In genomic region chr15:77186518-77187095, GRCh38 we compare ENCODE assay signal across 8 cellular contexts.
DNase-seq lines count a peak whose midpoint lies in the region; ATAC-seq and TF ChIP-seq lines count a peak whose summit lies in the region.

No MANE protein-coding gene starts in this region.

- H3K36me3 ChIP-seq in OCI-LY1 (ENCODE audit: insufficient read depth, low read length) = no peaks in the 10 kb centered on the region
- H3K36me3 ChIP-seq in mucosa of stomach (ENCODE audit: control insufficient read depth, insufficient read depth, low read length) = no peaks in the 10 kb centered on the region

- H3K27ac Mint-ChIP-seq in activated CD4-positive, alpha-beta T cell treated with anti-CD3 and anti-CD28 coated beads, Interleukin-2, amount 10 ng/mL, durations not matched to agents 7 days and 5 days = no peak overlapping the region

- H3K4me2 ChIP-seq in OCI-LY1 (ENCODE audit: low read length) = no peak overlapping the region

- H3K27ac ChIP-seq in OCI-LY1 (ENCODE audit: low read depth, low read length, poor library complexity, severe bottlenecking) = no peak overlapping the region

- H3K79me2 ChIP-seq in OCI-LY1 (ENCODE audit: insufficient read depth, low read length) = no peaks in the 10 kb centered on the region

- no peaks in the 10 kb centered on the region for H4K20me1 ChIP-seq in OCI-LY1 (ENCODE audit: insufficient read depth, low read length)

- H3K9me3 Mint-ChIP-seq in activated CD4-positive, alpha-beta T cell treated with anti-CD3 and anti-CD28 coated beads, Interleukin-2, amount 10 ng/mL, durations not matched to agents 7 days and 5 days = no peaks in the 10 kb centered on the region

- no peak overlapping the region for H2AFZ ChIP-seq in OCI-LY1 (ENCODE audit: low read length)

- POLR2A ChIA-PET in activated CD4-positive, alpha-beta T cell treated with anti-CD3 and anti-CD28 coated beads, Interleukin-2, amount 10 ng/mL, durations not matched to agents 7 days and 5 days (lab: Charles Lee) = no interaction called here

- peak; percentile 57 for TF ChIP-seq CTCF in OCI-LY1 (IDR thresholded peaks at IDR 0.05; ENCODE audit: low read length)

- H3K27me3 Mint-ChIP-seq in activated CD4-positive, alpha-beta T cell treated with anti-CD3 and anti-CD28 coated beads, Interleukin-2, amount 10 ng/mL, durations not matched to agents 7 days and 5 days = no peaks in the 10 kb centered on the region

- H3K36me3 Mint-ChIP-seq in activated CD4-positive, alpha-beta T cell treated with anti-CD3 and anti-CD28 coated beads, Interleukin-2, amount 10 ng/mL, durations not matched to agents 7 days and 5 days (ENCODE audit: low read depth) = no peaks in the 10 kb centered on the region

- peak; percentile 40 for DNase-seq in activated CD4-positive, alpha-beta T cell treated with anti-CD3 and anti-CD28 coated beads, Interleukin-2, amount 10 ng/mL, durations not matched to agents 7 days and 5 days
- no peak for DNase-seq in activated CD4-positive, alpha-beta T cell treated with anti-CD3 and anti-CD28 coated beads, Interleukin-2, amount 50 U/mL, for 4 hours
- DNase-seq in dermis microvascular lymphatic vessel endothelial cell (ENCODE audit: low read depth in 2 of 2) = peak; percentile 58 to 66
- DNase-seq in occipital lobe (lab: John Stamatoyannopoulos, UW) = no peak

- H3F3A ChIP-seq in OCI-LY1 (ENCODE audit: insufficient read depth, low read length) = no peaks in the 10 kb centered on the region

- H3K9ac ChIP-seq in OCI-LY1 (ENCODE audit: low read length) (no peak overlapping the region), mucosa of stomach (ENCODE audit: low read length) (peak overlapping the region; percentile 8)

- H3K9me2 ChIP-seq in OCI-LY1 (ENCODE audit: low read depth, low read length) = no peaks in the 10 kb centered on the region

- no peak overlapping the region for H3K4me3 ChIP-seq in OCI-LY1 (ENCODE audit: low read depth, low read length, poor library complexity, severe bottlenecking)
- no peak overlapping the region for H3K4me3 ChIP-seq in mucosa of stomach (ENCODE audit: low read length)

- no peak for ATAC-seq in GM21381 (IDR thresholded peaks at IDR 0.05; ENCODE audit: unreplicated experiment)
- ATAC-seq in GM19397 (IDR thresholded peaks at IDR 0.05; ENCODE audit: unreplicated experiment) = no peak

- H3K9me3 ChIP-seq in OCI-LY1 (ENCODE audit: low read length) (no peaks in the 10 kb centered on the region), mucosa of stomach (ENCODE audit: control insufficient read depth, low read length) (no peaks in the 10 kb centered on the region)

- CTCF ChIA-PET in activated CD4-positive, alpha-beta T cell treated with anti-CD3 and anti-CD28 coated beads, Interleukin-2, amount 10 ng/mL, durations not matched to agents 7 days and 5 days (lab: Charles Lee) = interaction anchor here (0.9 to 2.0 kb wide), 6 partner anchors 16 to 357 kb away, joined by 3 to 13 read pairs (median 5); partner anchors contain the start of gene PSTPIP1

- H3K4me3 Mint-ChIP-seq in activated CD4-positive, alpha-beta T cell treated with anti-CD3 and anti-CD28 coated beads, Interleukin-2, amount 10 ng/mL, durations not matched to agents 7 days and 5 days = no peak overlapping the region

- H3K4me1 ChIP-seq in OCI-LY1 (ENCODE audit: insufficient read depth, low read length, severe bottlenecking) = peaks cover 36% of the 10 kb centered on the region
- peaks cover 22% of the 10 kb centered on the region for H3K4me1 ChIP-seq in mucosa of stomach (ENCODE audit: control insufficient read depth, insufficient read depth, low read length)

- H3K27me3 ChIP-seq in OCI-LY1 (ENCODE audit: insufficient read depth, low read length) (no peaks in the 10 kb centered on the region), mucosa of stomach (ENCODE audit: control insufficient read depth, insufficient read depth, low read length) (no peaks in the 10 kb centered on the region)

- peaks cover 47% of the 10 kb centered on the region for H3K4me1 Mint-ChIP-seq in activated CD4-positive, alpha-beta T cell treated with anti-CD3 and anti-CD28 coated beads, Interleukin-2, amount 10 ng/mL, durations not matched to agents 7 days and 5 days

Comparison
In these comparisons a context has a peak if more than half of its experiments do, and no peak if none do; other contexts are left out.
1. DNase-seq: peak in activated CD4-positive, alpha-beta T cell treated with anti-CD3 and anti-CD28 coated beads, Interleukin-2, amount 10 ng/mL, durations not matched to agents 7 days and 5 days (single experiment) and dermis microvascular lymphatic vessel endothelial cell (2 of 2); none in activated CD4-positive, alpha-beta T cell treated with anti-CD3 and anti-CD28 coated beads, Interleukin-2, amount 50 U/mL, for 4 hours (0 of 2) and occipital lobe (single experiment).